In the genomic region with DNA sequence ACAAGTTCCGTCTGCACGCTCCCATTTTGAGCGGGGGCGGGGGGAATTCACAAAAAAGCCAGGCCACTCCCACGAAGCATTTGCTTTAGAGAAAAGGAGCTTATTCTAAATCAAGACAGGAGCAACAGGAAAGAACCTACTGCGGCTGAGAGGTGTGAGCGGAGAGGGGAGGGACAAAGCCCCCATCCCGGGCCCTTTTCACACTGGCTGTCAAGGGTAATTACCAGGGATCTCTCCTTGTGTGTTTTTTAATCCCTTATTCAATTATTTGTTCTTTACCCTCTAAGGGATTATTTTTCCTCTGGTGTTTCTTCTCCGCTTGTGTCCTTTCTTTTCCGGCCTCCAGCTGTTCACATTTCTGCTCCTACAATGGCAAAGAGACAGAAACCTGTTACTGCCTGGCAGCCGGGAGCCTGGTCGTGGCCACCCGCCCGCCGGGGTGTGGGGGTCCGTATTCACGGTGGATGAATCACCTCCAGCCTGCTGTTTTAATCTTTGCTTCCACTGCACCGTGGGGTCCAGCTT, we compare ENCODE assay signal across 12 cellular contexts.
A peak's percentile ranks its signal among the peaks of the same experiment; 100 is the strongest.
DNase-seq lines count a peak whose midpoint lies in the region; ATAC-seq lines count a peak whose summit lies in the region.
"Had no signal": no experiment of that assay in that cellular context is flagged by ENCODE, and none has a peak within 500 bp of the region (broad histone marks: within the 10 kb centered on the region; RNA-seq: fewer than 3 reads in every experiment).

No MANE protein-coding gene starts in this region.

- H3K4me1 ChIP-seq in HUES48 (ENCODE audit: control insufficient read depth, insufficient read depth, low read length) (peaks cover 33% of the 10 kb centered on the region), adipocyte (ENCODE audit: control insufficient read depth, insufficient read depth, low read length) (peaks cover 6% of the 10 kb centered on the region)
- H3K4me1 ChIP-seq: psoas muscle had no signal

- no peaks in the 10 kb centered on the region for H3K36me3 ChIP-seq in HUES48 (ENCODE audit: control insufficient read depth, insufficient read depth, low read length)
- H3K36me3 ChIP-seq in adipocyte (ENCODE audit: control insufficient read depth, insufficient read depth, low read length, severe bottlenecking) = no peaks in the 10 kb centered on the region

- H3K27ac ChIP-seq in HUES48 (ENCODE audit: low read depth, low read length) = peak overlapping the region; percentile 92
- H3K27ac ChIP-seq: psoas muscle had no signal

- no peak for ATAC-seq in HG03175 (IDR thresholded peaks at IDR 0.05; ENCODE audit: unreplicated experiment)
- ATAC-seq: GM12878, psoas muscle had no signal

- H3K9ac ChIP-seq in HUES48 (ENCODE audit: low read depth, low read length) (no peak overlapping the region), adipocyte (ENCODE audit: low read length) (no peak overlapping the region)

- DNase-seq in COR-L47 (lab: John Stamatoyannopoulos, UW) (peak; percentile 82), adipocyte (ENCODE audit: low read depth) (no peak), myocyte (ENCODE audit: low read depth) (peak; percentile 65), AML-193 (lab: John Stamatoyannopoulos, UW) (no peak), SIG-M5 (lab: John Stamatoyannopoulos, UW) (no peak), kidney tubule cell (ENCODE audit: low spot score) (no peak)
- DNase-seq: kidney glomerular epithelial cell, psoas muscle, T-helper 1 cell had no signal

- H3K4me3 ChIP-seq in HUES48 (ENCODE audit: low read depth, low read length) (peak overlapping the region; percentile 43), adipocyte (ENCODE audit: low read length) (peak overlapping the region; percentile 17)
- H3K4me3 ChIP-seq: GM12878, psoas muscle had no signal

- H3K27me3 ChIP-seq in HUES48 (ENCODE audit: control insufficient read depth, insufficient read depth, low read length) (peaks cover 19% of the 10 kb centered on the region), adipocyte (replicated peaks; ENCODE audit: control insufficient read depth, insufficient read depth, low read length) (peaks cover 47% of the 10 kb centered on the region)

- H3K9me3 ChIP-seq in HUES48 (ENCODE audit: control insufficient read depth, insufficient read depth, low read length) = no peaks in the 10 kb centered on the region
- no peaks in the 10 kb centered on the region for H3K9me3 ChIP-seq in adipocyte (ENCODE audit: control insufficient read depth, low read length)
- H3K9me3 ChIP-seq: psoas muscle had no signal

Comparison
In these comparisons a context has a peak if more than half of its experiments do, and no peak if none do; other contexts are left out.
1. DNase-seq: peak in COR-L47 (single experiment) and myocyte (single experiment); none in adipocyte (single experiment), AML-193 (0 of 2), SIG-M5 (single experiment) and kidney tubule cell (single experiment).